Comparison of ENCODE assay signal across 1 cellular context in the genomic region with DNA sequence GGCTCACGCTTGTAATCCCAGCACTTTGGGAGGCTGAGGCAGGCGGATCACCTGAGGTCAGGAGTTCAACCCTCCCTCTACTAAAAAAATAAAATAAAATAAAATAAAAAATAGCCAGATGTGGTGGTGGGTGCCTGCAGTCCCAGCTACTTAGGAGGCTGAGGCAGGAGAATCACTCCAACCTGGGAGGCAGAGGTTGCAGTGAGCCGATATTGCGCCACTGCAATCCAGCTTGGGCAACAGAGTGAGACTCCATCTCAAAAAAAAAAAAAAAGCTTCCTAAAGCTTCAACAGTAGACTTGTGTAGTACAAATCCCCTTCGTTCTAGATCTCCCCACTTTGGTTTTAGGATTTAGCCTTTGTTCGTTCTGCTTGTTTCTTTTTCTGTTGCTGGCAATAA.
TF ChIP-seq lines count a peak whose summit lies in the region.

No MANE protein-coding gene starts in this region.

TF ChIP-seq in K562, 482 proteins besides CTCF, POLR2A, EP300 and RAD21:
- TF ChIP-seq ZNF384 (IDR thresholded peaks at IDR 0.05; ENCODE audit: low read depth, low read length) (0 out of 2 replicates have a peak, but pooled peaks have one; percentile 7), CEBPB (tag; IDR thresholded peaks at IDR 0.05) (peak; percentile 62)
TF ChIP-seq in K562: peak in this region for 2; not testable (repeated sequence) for 480.
